ENCODE assay signal across 28 cellular contexts in the genomic region with DNA sequence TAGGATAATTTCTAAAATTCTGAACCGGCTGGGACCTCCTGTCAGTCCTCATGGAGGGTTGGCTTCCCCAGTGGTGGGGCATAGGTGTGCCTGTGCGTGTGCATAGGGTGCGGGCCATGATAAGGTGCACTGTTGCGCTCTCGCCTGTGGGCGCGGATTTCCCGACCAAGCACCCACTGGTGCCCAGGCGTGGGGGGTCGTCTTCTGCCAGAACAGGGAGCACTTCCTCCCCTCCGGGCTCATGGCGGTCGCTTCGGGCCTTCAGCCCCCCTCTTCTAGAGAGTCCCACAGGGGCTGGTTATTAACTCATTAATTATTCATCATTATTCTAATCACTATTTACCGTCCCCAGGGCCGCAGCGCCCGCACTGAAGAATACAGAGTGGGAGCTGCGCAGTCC. TPM values are rescaled to one million over a fixed set of nuclear protein-coding genes. Genes with fewer than 3 reads are reported as not detected.
"Had no signal": no experiment of that assay in that cellular context is flagged by ENCODE, and none has a peak within 500 bp of the region (broad histone marks: within the 10 kb centered on the region; RNA-seq: fewer than 3 reads in every experiment).

No MANE protein-coding gene starts in this region.

- H3K36me3 ChIP-seq: brain microvascular endothelial cell, cardiac muscle cell had no signal

- H3K4me3 Mint-ChIP-seq: activated CD4-positive, alpha-beta memory T cell treated with anti-CD3 and anti-CD28 coated beads for 36 hours; activated CD4-positive, alpha-beta T cell treated with anti-CD3 and anti-CD28 coated beads, Interleukin-2, amount 10 ng/mL, durations not matched to agents 7 days and 5 days; activated naive CD4-positive, alpha-beta T cell treated with anti-CD3 and anti-CD28 coated beads for 36 hours; activated naive CD8-positive, alpha-beta T cell treated with anti-CD3 and anti-CD28 coated beads for 36 hours; activated T-cell treated with anti-CD3 and anti-CD28 coated beads, Interleukin-2, amount 50 U/mL, for 4 hours; activated T-helper 17 cell treated with anti-CD3 and anti-CD28 coated beads, Interleukin-2, amount 50 U/mL, for 72 hours had no signal

- H3K4me3 ChIP-seq: cardiac muscle cell, MG63, SJCRH30 had no signal

- H3K27ac ChIP-seq: brain microvascular endothelial cell, cardiac muscle cell, SJCRH30, VCaP had no signal

- H3K9me3 Mint-ChIP-seq: activated CD4-positive, alpha-beta memory T cell treated with anti-CD3 and anti-CD28 coated beads for 36 hours; activated CD4-positive, alpha-beta T cell treated with anti-CD3 and anti-CD28 coated beads, Interleukin-2, amount 10 ng/mL, durations not matched to agents 7 days and 5 days; activated naive CD4-positive, alpha-beta T cell treated with anti-CD3 and anti-CD28 coated beads for 36 hours; activated naive CD8-positive, alpha-beta T cell treated with anti-CD3 and anti-CD28 coated beads for 36 hours; activated T-cell treated with anti-CD3 and anti-CD28 coated beads, Interleukin-2, amount 50 U/mL, for 4 hours; activated T-helper 17 cell treated with anti-CD3 and anti-CD28 coated beads, Interleukin-2, amount 50 U/mL, for 72 hours had no signal

- H3K9me3 ChIP-seq: MG63, SJCRH30, SK-N-SH had no signal

- H3K9ac ChIP-seq: SK-N-SH had no signal

- DNase-seq: activated CD4-positive, alpha-beta memory T cell treated with anti-CD3 and anti-CD28 coated beads for 36 hours; activated CD4-positive, alpha-beta T cell treated with anti-CD3 and anti-CD28 coated beads, Interleukin-2, amount 10 ng/mL, durations not matched to agents 7 days and 5 days; activated CD4-positive, CD25-positive, alpha-beta regulatory T cell; activated CD8-positive, alpha-beta memory T cell treated with anti-CD3 and anti-CD28 coated beads for 24 hours; activated gamma-delta T cell; activated naive CD4-positive, alpha-beta T cell treated with anti-CD3 and anti-CD28 coated beads for 36 hours; activated naive CD8-positive, alpha-beta T cell treated with anti-CD3 and anti-CD28 coated beads for 36 hours; activated T-cell treated with anti-CD3 and anti-CD28 coated beads, Interleukin-2, amount 50 U/mL, for 4 hours; brain microvascular endothelial cell; MG63; NCI-H1105; NCI-H1436; NCI-H1694 treated with DMSO at 0.1 percent for 48 hours; NCI-H2029 treated with DMSO at 0.1 percent for 48 hours; NCI-H345; NCI-H510A; NCI-H526 treated with DMSO at 0.1 percent for 48 hours; NCI-H82; SJCRH30; T-helper 1 cell had no signal

- H3K27ac Mint-ChIP-seq: activated CD4-positive, alpha-beta memory T cell treated with anti-CD3 and anti-CD28 coated beads for 36 hours; activated CD4-positive, alpha-beta T cell treated with anti-CD3 and anti-CD28 coated beads, Interleukin-2, amount 10 ng/mL, durations not matched to agents 7 days and 5 days; activated naive CD4-positive, alpha-beta T cell treated with anti-CD3 and anti-CD28 coated beads for 36 hours; activated naive CD8-positive, alpha-beta T cell treated with anti-CD3 and anti-CD28 coated beads for 36 hours; activated T-helper 17 cell treated with anti-CD3 and anti-CD28 coated beads, Interleukin-2, amount 50 U/mL, for 72 hours had no signal

- H3K4me2 ChIP-seq: SK-N-SH had no signal

- H3K27me3 ChIP-seq: MG63, SJCRH30 had no signal

- ATAC-seq: activated T-cell treated with anti-CD3 and anti-CD28 coated beads, Interleukin-2, amount 50 U/mL, for 4 hours; activated T-helper 17 cell treated with anti-CD3 and anti-CD28 coated beads, Interleukin-2, amount 50 U/mL, for 72 hours; Right ventricle myocardium inferior had no signal

RNA-seq across cellular contexts. Expression of gene C1QL4, which starts 2.8 kb away (rescaled TPM):
- total RNA-seq: activated CD4-positive, alpha-beta memory T cell treated with anti-CD3 and anti-CD28 coated beads for 36 hours; activated CD4-positive, alpha-beta T cell treated with anti-CD3 and anti-CD28 coated beads, Interleukin-2, amount 10 ng/mL, durations not matched to agents 7 days and 5 days; activated naive CD4-positive, alpha-beta T cell treated with anti-CD3 and anti-CD28 coated beads for 36 hours; activated naive CD8-positive, alpha-beta T cell treated with anti-CD3 and anti-CD28 coated beads for 36 hours; activated T-cell treated with anti-CD3 and anti-CD28 coated beads, Interleukin-2, amount 50 U/mL, for 4 hours; activated T-helper 17 cell treated with anti-CD3 and anti-CD28 coated beads, Interleukin-2, amount 50 U/mL, for 72 hours; cardiac muscle cell; Right ventricle myocardium inferior; T-helper 2 cell treated with Interferon-gamma antibody and Interleukin-4, amounts not matched to agents 100 ng/mL and 5 ng/mL, for 36 hours had no signal
- polyA plus RNA-seq: adipose tissue, cardiac muscle cell had no signal

RNA-seq across cellular contexts. Expression of gene DNAJC22, which starts 12.5 kb away (rescaled TPM):
- total RNA-seq: activated CD4-positive, alpha-beta T cell treated with anti-CD3 and anti-CD28 coated beads, Interleukin-2, amount 10 ng/mL, durations not matched to agents 7 days and 5 days; activated naive CD4-positive, alpha-beta T cell treated with anti-CD3 and anti-CD28 coated beads for 36 hours; activated naive CD8-positive, alpha-beta T cell treated with anti-CD3 and anti-CD28 coated beads for 36 hours; activated T-helper 17 cell treated with anti-CD3 and anti-CD28 coated beads, Interleukin-2, amount 50 U/mL, for 72 hours; Right ventricle myocardium inferior had no signal

RNA-seq across cellular contexts. Expression of gene PRPH, which starts 39.3 kb away (rescaled TPM):
- total RNA-seq: activated CD4-positive, alpha-beta memory T cell treated with anti-CD3 and anti-CD28 coated beads for 36 hours; activated CD4-positive, alpha-beta T cell treated with anti-CD3 and anti-CD28 coated beads, Interleukin-2, amount 10 ng/mL, durations not matched to agents 7 days and 5 days; activated naive CD4-positive, alpha-beta T cell treated with anti-CD3 and anti-CD28 coated beads for 36 hours; activated naive CD8-positive, alpha-beta T cell treated with anti-CD3 and anti-CD28 coated beads for 36 hours; activated T-cell treated with anti-CD3 and anti-CD28 coated beads, Interleukin-2, amount 50 U/mL, for 4 hours; OCI-LY7; T-helper 2 cell treated with Interferon-gamma antibody and Interleukin-4, amounts not matched to agents 100 ng/mL and 5 ng/mL, for 36 hours had no signal
